Comparison of ENCODE assay signal across 1 cellular context in genomic region chr19:2273356-2274184, GRCh38.
TF ChIP-seq lines count a peak whose summit lies in the region.

No MANE protein-coding gene starts in this region.

TF ChIP-seq in HepG2, 621 proteins besides CTCF, POLR2A, EP300 and RAD21 (continued from another document and continues in another):
- no peak for TF ChIP-seq AKNA (CRISPR knock-in tag; IDR thresholded peaks at IDR 0.05; ENCODE audit: borderline replicate concordance)
- no peak for TF ChIP-seq ZFYVE20 (CRISPR knock-in tag; IDR thresholded peaks at IDR 0.05; ENCODE audit: borderline replicate concordance, low read depth)
- no peak for TF ChIP-seq ZSCAN25 (CRISPR knock-in tag; IDR thresholded peaks at IDR 0.05)
- TF ChIP-seq ZNF282 (IDR thresholded peaks at IDR 0.05; ENCODE audit: partially characterized antibody): no peak
- peak; percentile 68; the same call in 1 of the 2 replicates for TF ChIP-seq IKZF5 (CRISPR knock-in tag; IDR thresholded peaks at IDR 0.05)
- TF ChIP-seq ZBTB26 (CRISPR knock-in tag; IDR thresholded peaks at IDR 0.05; ENCODE audit: borderline replicate concordance): peak; percentile 66; the same call in 1 of the 2 replicates
- TF ChIP-seq TBX2 (CRISPR knock-in tag; IDR thresholded peaks at IDR 0.05; ENCODE audit: borderline replicate concordance): no peak
- TF ChIP-seq ZBTB21 (CRISPR knock-in tag; IDR thresholded peaks at IDR 0.05): no peak
- peak; percentile 96 for TF ChIP-seq GABPA (IDR thresholded peaks at IDR 0.05; ENCODE audit: low read depth, low read length)
- peak; percentile 93 for TF ChIP-seq GABPA (CRISPR knock-in tag; IDR thresholded peaks at IDR 0.05; ENCODE audit: low read depth)
- TF ChIP-seq MTF2 (CRISPR knock-in tag; IDR thresholded peaks at IDR 0.05; ENCODE audit: borderline replicate concordance): no peak
- no peak for TF ChIP-seq SNAPC5 (CRISPR knock-in tag; IDR thresholded peaks at IDR 0.05; ENCODE audit: borderline replicate concordance)
- no peak for TF ChIP-seq ZNF550 (CRISPR knock-in tag; IDR thresholded peaks at IDR 0.05; ENCODE audit: borderline replicate concordance)
- TF ChIP-seq MEF2D (CRISPR knock-in tag; IDR thresholded peaks at IDR 0.05): 0 out of 2 replicates have a peak, but pooled peaks have one; percentile 20
- peak; percentile 71; the same call in 1 of the 2 replicates for TF ChIP-seq ZNF253 (CRISPR knock-in tag; IDR thresholded peaks at IDR 0.05; ENCODE audit: borderline replicate concordance)
- peak; percentile 95; the same call in 1 of the 2 replicates for TF ChIP-seq KDM3A (CRISPR knock-in tag; IDR thresholded peaks at IDR 0.05; ENCODE audit: low read depth)
- no peak for TF ChIP-seq MLXIP (CRISPR knock-in tag; IDR thresholded peaks at IDR 0.05; ENCODE audit: borderline replicate concordance)
- peak; percentile 88 for TF ChIP-seq PTBP1 (IDR thresholded peaks at IDR 0.05; ENCODE audit: low read depth, low read length, poor library complexity, severe bottlenecking)
- peak; percentile 49 for TF ChIP-seq TFDP2 (CRISPR knock-in tag; IDR thresholded peaks at IDR 0.05)
- peak; percentile 100 for TF ChIP-seq AKAP8 (CRISPR knock-in tag; IDR thresholded peaks at IDR 0.05)
- peak; percentile 47; the same call in 1 of the 2 replicates for TF ChIP-seq ZNF800 (CRISPR knock-in tag; IDR thresholded peaks at IDR 0.05)
- peak; percentile 16; the same call in 1 of the 2 replicates for TF ChIP-seq ZNF446 (CRISPR knock-in tag; IDR thresholded peaks at IDR 0.05)
- TF ChIP-seq ZNF180 (CRISPR knock-in tag; IDR thresholded peaks at IDR 0.05; ENCODE audit: borderline replicate concordance, low read depth): no peak
- no peak for TF ChIP-seq BRCA1 (CRISPR knock-in tag; IDR thresholded peaks at IDR 0.05)
- no peak for TF ChIP-seq SOX6 (IDR thresholded peaks at IDR 0.05)
- TF ChIP-seq SOX6 (CRISPR knock-in tag; IDR thresholded peaks at IDR 0.05): 0 out of 2 replicates have a peak, but pooled peaks have one; percentile 67
- TF ChIP-seq PAX8 (CRISPR knock-in tag; IDR thresholded peaks at IDR 0.05; ENCODE audit: borderline replicate concordance): peak; percentile 58; the same call in 1 of the 2 replicates
- TF ChIP-seq ZSCAN22 (CRISPR knock-in tag; IDR thresholded peaks at IDR 0.05): no peak
- TF ChIP-seq CHD4 (IDR thresholded peaks at IDR 0.05; ENCODE audit: borderline replicate concordance, low read length): no peak
- TF ChIP-seq ZNF614 (CRISPR knock-in tag; IDR thresholded peaks at IDR 0.05; ENCODE audit: borderline replicate concordance): peak; percentile 82; the same call in 1 of the 2 replicates
- TF ChIP-seq HNRNPLL (IDR thresholded peaks at IDR 0.05; ENCODE audit: low read depth, low read length, poor library complexity, severe bottlenecking): peak; percentile 44
- TF ChIP-seq ZNF816 (CRISPR knock-in tag; IDR thresholded peaks at IDR 0.05; ENCODE audit: borderline replicate concordance): no peak
- TF ChIP-seq ZMYM2 (CRISPR knock-in tag; IDR thresholded peaks at IDR 0.05): no peak
- peak; percentile 62; the same call in 1 of the 2 replicates for TF ChIP-seq POGZ (CRISPR knock-in tag; IDR thresholded peaks at IDR 0.05)
- TF ChIP-seq NFKB2 (CRISPR knock-in tag; IDR thresholded peaks at IDR 0.05; ENCODE audit: borderline replicate concordance): peak; percentile 74; the same call in 1 of the 2 replicates
- TF ChIP-seq PATZ1 (CRISPR knock-in tag; IDR thresholded peaks at IDR 0.05): peak; percentile 59
- no peak for TF ChIP-seq BRD4 (CRISPR knock-in tag; IDR thresholded peaks at IDR 0.05)
- TF ChIP-seq SMARCE1 (IDR thresholded peaks at IDR 0.05; ENCODE audit: borderline replicate concordance): no peak
- peak; percentile 39; the same call in 1 of the 2 replicates for TF ChIP-seq ZNF547 (CRISPR knock-in tag; IDR thresholded peaks at IDR 0.05)
- TF ChIP-seq TFDP1 (CRISPR knock-in tag; IDR thresholded peaks at IDR 0.05; ENCODE audit: borderline replicate concordance): peak; percentile 30; the same call in 1 of the 2 replicates
- TF ChIP-seq ZNF235 (CRISPR knock-in tag; IDR thresholded peaks at IDR 0.05; ENCODE audit: borderline replicate concordance): 0 out of 2 replicates have a peak, but pooled peaks have one; percentile 73
- peak; percentile 58; the same call in 1 of the 2 replicates for TF ChIP-seq ZNF788 (CRISPR knock-in tag; IDR thresholded peaks at IDR 0.05; ENCODE audit: borderline replicate concordance)
- TF ChIP-seq ZFP36L1 (CRISPR knock-in tag; IDR thresholded peaks at IDR 0.05): peak; percentile 67; the same call in 1 of the 2 replicates
- peak; percentile 77; the same call in 1 of the 2 replicates for TF ChIP-seq ZSCAN21 (CRISPR knock-in tag; IDR thresholded peaks at IDR 0.05; ENCODE audit: borderline replicate concordance)
